12 cellular contexts compared by ENCODE assay signal in genomic region chr17:80765241-80766022, GRCh38.
A peak's percentile ranks its signal among the peaks of the same experiment; 100 is the strongest.
DNase-seq lines count a peak whose midpoint lies in the region; ATAC-seq and TF ChIP-seq lines count a peak whose summit lies in the region.
"Had no signal": no experiment of that assay in that cellular context is flagged by ENCODE, and none has a peak within 500 bp of the region (broad histone marks: within the 10 kb centered on the region; RNA-seq: fewer than 3 reads in every experiment).

No MANE protein-coding gene starts in this region.

- no peak for DNase-seq in activated T-cell treated with anti-CD3 and anti-CD28 coated beads, Interleukin-2, amount 50 U/mL, for 24 hours
- DNase-seq in activated T-cell treated with anti-CD3 and anti-CD28 coated beads, Interleukin-2, amount 50 U/mL, for 1 hour = no peak
- peak; percentile 28 for DNase-seq in central memory CD4-positive, alpha-beta T cell
- no peak for DNase-seq in progenitor cell of endocrine pancreas (ENCODE audit: low spot score, unreplicated experiment)
- no peak for DNase-seq in Caco-2
- DNase-seq: NCI-H2171; stimulated activated CD4-positive, alpha-beta T cell treated with anti-CD3 and anti-CD28 coated beads, Interleukin-4, amount 100 ng/mL, for 24 hours had no signal

- H3K4me1 Mint-ChIP-seq in activated T-cell treated with anti-CD3 and anti-CD28 coated beads, Interleukin-2, amount 50 U/mL, for 24 hours (ENCODE audit: low read depth) = peaks cover 57% of the 10 kb centered on the region
- no peaks in the 10 kb centered on the region for H3K4me1 Mint-ChIP-seq in progenitor cell of endocrine pancreas (ENCODE audit: low read depth)
- H3K4me1 Mint-ChIP-seq in Caco-2 (ENCODE audit: low read depth, unreplicated experiment) = no peaks in the 10 kb centered on the region

- no peaks in the 10 kb centered on the region for H3K9me2 ChIP-seq in OCI-LY1 (ENCODE audit: low read depth, low read length)

- peak overlapping the region; percentile 47 for H3K9ac ChIP-seq in OCI-LY1 (ENCODE audit: low read length)

- H3K36me3 ChIP-seq in OCI-LY1 (ENCODE audit: insufficient read depth, low read length) = peaks cover 81% of the 10 kb centered on the region
- H3K36me3 ChIP-seq in Caco-2 (ENCODE audit: control insufficient read depth, insufficient read depth, low read length) = no peaks in the 10 kb centered on the region
- H3K36me3 ChIP-seq: prostate gland had no signal

- H2AFZ ChIP-seq in OCI-LY1 (ENCODE audit: low read length) = no peak overlapping the region

- no peaks in the 10 kb centered on the region for H3K9me3 Mint-ChIP-seq in activated T-cell treated with anti-CD3 and anti-CD28 coated beads, Interleukin-2, amount 50 U/mL, for 24 hours
- H3K9me3 Mint-ChIP-seq in progenitor cell of endocrine pancreas (ENCODE audit: low read depth) (no peaks in the 10 kb centered on the region), Caco-2 (ENCODE audit: unreplicated experiment) (no peaks in the 10 kb centered on the region)

- H3K36me3 Mint-ChIP-seq in activated T-cell treated with anti-CD3 and anti-CD28 coated beads, Interleukin-2, amount 50 U/mL, for 24 hours (ENCODE audit: low read depth) = peaks cover 47% of the 10 kb centered on the region
- H3K36me3 Mint-ChIP-seq in progenitor cell of endocrine pancreas (ENCODE audit: insufficient read depth) = peaks cover 2% of the 10 kb centered on the region
- H3K36me3 Mint-ChIP-seq in Caco-2 (ENCODE audit: insufficient read depth, unreplicated experiment) = peaks cover 25% of the 10 kb centered on the region

- H3K4me3 ChIP-seq in OCI-LY1 (ENCODE audit: low read depth, low read length, poor library complexity, severe bottlenecking) (peak overlapping the region; percentile 8), Caco-2 (ENCODE audit: low read depth, low read length) (no peak overlapping the region)
- H3K4me3 ChIP-seq: prostate gland had no signal

- H3K4me2 ChIP-seq in OCI-LY1 (ENCODE audit: low read length) = peak overlapping the region; percentile 49

- H3K4me1 ChIP-seq in OCI-LY1 (ENCODE audit: insufficient read depth, low read length, severe bottlenecking) (peaks cover 75% of the 10 kb centered on the region), Caco-2 (no peaks in the 10 kb centered on the region)
- H3K4me1 ChIP-seq: prostate gland had no signal

- no peaks in the 10 kb centered on the region for H3F3A ChIP-seq in OCI-LY1 (ENCODE audit: insufficient read depth, low read length)

- H3K27ac Mint-ChIP-seq in activated T-cell treated with anti-CD3 and anti-CD28 coated beads, Interleukin-2, amount 50 U/mL, for 24 hours = peak overlapping the region; percentile 83
- H3K27ac Mint-ChIP-seq in progenitor cell of endocrine pancreas (peak overlapping the region; percentile 22), Caco-2 (ENCODE audit: unreplicated experiment) (no peak overlapping the region)

- H3K27ac ChIP-seq in OCI-LY1 (ENCODE audit: low read depth, low read length, poor library complexity, severe bottlenecking) = peak overlapping the region; percentile 92
- H3K27ac ChIP-seq: prostate gland had no signal

- H3K79me2 ChIP-seq in OCI-LY1 (ENCODE audit: insufficient read depth, low read length) = peaks cover 12% of the 10 kb centered on the region

- POLR2A ChIA-PET in Caco-2 (lab: Charles Lee) = no interaction called here

- no TSS peak for BruUV-seq in Caco-2 (replicated peaks; lab: Mats Ljungman, UMichigan)

- ATAC-seq in GM21576 (IDR thresholded peaks at IDR 0.05; ENCODE audit: unreplicated experiment) (no peak), GM19023 (IDR thresholded peaks at IDR 0.05; ENCODE audit: unreplicated experiment) (no peak)
- ATAC-seq: left lobe of liver had no signal

- H3K9me3 ChIP-seq in OCI-LY1 (ENCODE audit: low read length) (no peaks in the 10 kb centered on the region), Caco-2 (no peaks in the 10 kb centered on the region)
- H3K9me3 ChIP-seq: prostate gland had no signal

- no peak for TF ChIP-seq CTCF in OCI-LY1 (IDR thresholded peaks at IDR 0.05; ENCODE audit: low read length)
- TF ChIP-seq CTCF in progenitor cell of endocrine pancreas (IDR thresholded peaks at IDR 0.05; ENCODE audit: unreplicated experiment) = no peak
- no peak for TF ChIP-seq CTCF in Caco-2 (IDR thresholded peaks at IDR 0.05; ENCODE audit: insufficient read depth in 1 of 2, low read depth in 1 of 2, low read length in 1 of 2, severe bottlenecking in 1 of 2, unreplicated experiment in 1 of 2)

- CTCF ChIA-PET in Caco-2 (lab: Charles Lee) = no interaction called here

- H3K27me3 Mint-ChIP-seq in activated T-cell treated with anti-CD3 and anti-CD28 coated beads, Interleukin-2, amount 50 U/mL, for 24 hours = no peaks in the 10 kb centered on the region
- H3K27me3 Mint-ChIP-seq in progenitor cell of endocrine pancreas (no peaks in the 10 kb centered on the region), Caco-2 (ENCODE audit: insufficient read depth, unreplicated experiment) (no peaks in the 10 kb centered on the region)

- H4K20me1 ChIP-seq in OCI-LY1 (ENCODE audit: insufficient read depth, low read length) = no peaks in the 10 kb centered on the region

- intact Hi-C loops in Caco-2 (cut with micrococcal nuclease; ENCODE audit: unreplicated experiment) = no loop called here

- peak overlapping the region; percentile 43 for H3K4me3 Mint-ChIP-seq in activated T-cell treated with anti-CD3 and anti-CD28 coated beads, Interleukin-2, amount 50 U/mL, for 24 hours
- H3K4me3 Mint-ChIP-seq in progenitor cell of endocrine pancreas (ENCODE audit: low read depth) (no peak overlapping the region), Caco-2 (ENCODE audit: unreplicated experiment) (no peak overlapping the region)

- H3K27me3 ChIP-seq in OCI-LY1 (ENCODE audit: insufficient read depth, low read length) (no peaks in the 10 kb centered on the region), Caco-2 (replicated peaks; ENCODE audit: control insufficient read depth, insufficient read depth, low read length) (no peaks in the 10 kb centered on the region)
